ENCODE assay signal across 31 cellular contexts in genomic region chr11:62928011-62928410, GRCh38. TPM values are rescaled to one million over a fixed set of nuclear protein-coding genes. Genes with fewer than 3 reads are reported as not detected.
DNase-seq lines count a peak whose midpoint lies in the region; ATAC-seq and TF ChIP-seq lines count a peak whose summit lies in the region.
"Had no signal": no experiment of that assay in that cellular context is flagged by ENCODE, and none has a peak within 500 bp of the region (broad histone marks: within the 10 kb centered on the region; RNA-seq: fewer than 3 reads in every experiment).

No MANE protein-coding gene starts in this region.

- H3K4me1 Mint-ChIP-seq in T-helper 17 cell: peaks cover 11% of the 10 kb centered on the region
- peaks cover 36% of the 10 kb centered on the region for H3K4me1 Mint-ChIP-seq in neural progenitor cell
- peaks cover 20% of the 10 kb centered on the region for H3K4me1 Mint-ChIP-seq in activated CD4-positive, alpha-beta memory T cell treated with anti-CD3 and anti-CD28 coated beads for 36 hours (ENCODE audit: low read depth)
- peaks cover 18% of the 10 kb centered on the region for H3K4me1 Mint-ChIP-seq in Caco-2 (ENCODE audit: low read depth, unreplicated experiment)

- no peak overlapping the region for H3K4me3 ChIP-seq in neural progenitor cell
- no peak overlapping the region for H3K4me3 ChIP-seq in Caco-2 (ENCODE audit: low read depth, low read length)
- H3K4me3 ChIP-seq: adrenal gland, body of pancreas, lung, mucosa of descending colon, pancreas, right atrium auricular region, tibial artery had no signal

- CTCF ChIA-PET in activated CD4-positive, alpha-beta memory T cell treated with anti-CD3 and anti-CD28 coated beads for 36 hours (lab: Charles Lee): no interaction called here
- CTCF ChIA-PET in Caco-2 (lab: Charles Lee): no interaction called here

- H3K27ac Mint-ChIP-seq in T-helper 17 cell (no peak overlapping the region), neural progenitor cell (no peak overlapping the region), Caco-2 (ENCODE audit: unreplicated experiment) (no peak overlapping the region)
- H3K27ac Mint-ChIP-seq in activated CD4-positive, alpha-beta memory T cell treated with anti-CD3 and anti-CD28 coated beads for 36 hours: no peak overlapping the region
- H3K27ac Mint-ChIP-seq: activated CD4-positive, alpha-beta T cell treated with anti-CD3 and anti-CD28 coated beads, Interleukin-2, amount 10 ng/mL, durations not matched to agents 24 days and 14 days; activated CD8-positive, alpha-beta memory T cell treated with anti-CD3 and anti-CD28 coated beads, Interleukin-2, amount 10 ng/mL, durations not matched to agents 7 days and 5 days; activated T-cell treated with anti-CD3 and anti-CD28 coated beads, Interleukin-2, amount 50 U/mL, for 72 hours; B cell; natural killer cell treated with Interleukin-12 subunit alpha and Interleukin-12 subunit beta and Interleukin-15 and Interleukin-18, amount 100 ng/mL, for 72 hours had no signal

- H3K27me3 ChIP-seq in neural progenitor cell (peaks cover 88% of the 10 kb centered on the region), Caco-2 (replicated peaks; ENCODE audit: control insufficient read depth, insufficient read depth, low read length) (no peaks in the 10 kb centered on the region)

- DNase-seq in NCI-H146 (lab: John Stamatoyannopoulos, UW) (peak; percentile 11), NCI-H146 treated with DMSO at 0.1 percent for 48 hours (lab: John Stamatoyannopoulos, UW; ENCODE audit: unreplicated experiment) (no peak), NCI-H1694 (lab: John Stamatoyannopoulos, UW) (peak; percentile 56), T-helper 17 cell (no peak), neural progenitor cell (ENCODE audit: low spot score) (peak; percentile 43), Caco-2 (no peak)
- no peak for DNase-seq in activated CD4-positive, alpha-beta memory T cell treated with anti-CD3 and anti-CD28 coated beads for 36 hours
- no peak for DNase-seq in activated CD4-positive, alpha-beta T cell treated with anti-CD3 and anti-CD28 coated beads, Interleukin-2, amount 50 U/mL, for 4 hours
- DNase-seq: activated CD4-positive, alpha-beta T cell treated with anti-CD3 and anti-CD28 coated beads, Interleukin-2, amount 10 ng/mL, durations not matched to agents 24 days and 14 days; activated CD8-positive, alpha-beta memory T cell treated with anti-CD3 and anti-CD28 coated beads, Interleukin-2, amount 10 ng/mL, durations not matched to agents 7 days and 5 days; activated naive CD4-positive, alpha-beta T cell treated with Interleukin-2 at 50 U/mL for 16 hours; activated T-cell treated with anti-CD3 and anti-CD28 coated beads, Interleukin-2, amount 50 U/mL, for 72 hours; body of pancreas; COR-L47; glutamatergic neuron; Kasumi-1; kidney glomerular epithelial cell; mucosa of descending colon; NCI-H187; NCI-H345; NCI-H748 treated with DMSO at 0.1 percent for 48 hours had no signal

- H3K36me3 ChIP-seq in neural progenitor cell: no peaks in the 10 kb centered on the region
- no peaks in the 10 kb centered on the region for H3K36me3 ChIP-seq in Caco-2 (ENCODE audit: control insufficient read depth, insufficient read depth, low read length)
- H3K36me3 ChIP-seq: adrenal gland, pancreas, right atrium auricular region, tibial artery had no signal

- peaks cover 12% of the 10 kb centered on the region for H3K36me3 Mint-ChIP-seq in T-helper 17 cell (ENCODE audit: low read depth)
- H3K36me3 Mint-ChIP-seq in neural progenitor cell: no peaks in the 10 kb centered on the region
- H3K36me3 Mint-ChIP-seq in activated CD4-positive, alpha-beta memory T cell treated with anti-CD3 and anti-CD28 coated beads for 36 hours: no peaks in the 10 kb centered on the region
- H3K36me3 Mint-ChIP-seq in Caco-2 (ENCODE audit: insufficient read depth, unreplicated experiment): no peaks in the 10 kb centered on the region
- H3K36me3 Mint-ChIP-seq: activated CD8-positive, alpha-beta memory T cell treated with anti-CD3 and anti-CD28 coated beads, Interleukin-2, amount 10 ng/mL, durations not matched to agents 7 days and 5 days; natural killer cell treated with Interleukin-12 subunit alpha and Interleukin-12 subunit beta and Interleukin-15 and Interleukin-18, amount 100 ng/mL, for 72 hours had no signal

- no peaks in the 10 kb centered on the region for H3K79me2 ChIP-seq in neural progenitor cell (ENCODE audit: low read depth)

- POLR2A ChIA-PET in activated CD4-positive, alpha-beta memory T cell treated with anti-CD3 and anti-CD28 coated beads for 36 hours (lab: Charles Lee): no interaction called here
- POLR2A ChIA-PET in Caco-2 (lab: Charles Lee): no interaction called here

- no peaks in the 10 kb centered on the region for H3K9me3 ChIP-seq in T-helper 17 cell (ENCODE audit: control insufficient read depth, low read length, poor library complexity, severe bottlenecking)
- no peaks in the 10 kb centered on the region for H3K9me3 ChIP-seq in neural progenitor cell (ENCODE audit: low read depth)
- H3K9me3 ChIP-seq in Caco-2: no peaks in the 10 kb centered on the region
- H3K9me3 ChIP-seq: adrenal gland, body of pancreas, mucosa of descending colon, pancreas, right atrium auricular region, tibial artery had no signal

- H3K27me3 Mint-ChIP-seq in T-helper 17 cell (peaks cover 76% of the 10 kb centered on the region), neural progenitor cell (ENCODE audit: insufficient read depth, low read depth) (peaks cover 61% of the 10 kb centered on the region), Caco-2 (ENCODE audit: insufficient read depth, unreplicated experiment) (no peaks in the 10 kb centered on the region)
- H3K27me3 Mint-ChIP-seq in activated CD4-positive, alpha-beta memory T cell treated with anti-CD3 and anti-CD28 coated beads for 36 hours: peaks cover 58% of the 10 kb centered on the region

- TF ChIP-seq CTCF in neural progenitor cell (IDR thresholded peaks at IDR 0.05) (no peak), Caco-2 (IDR thresholded peaks at IDR 0.05; ENCODE audit: insufficient read depth in 1 of 2, low read depth in 1 of 2, low read length in 1 of 2, severe bottlenecking in 1 of 2, unreplicated experiment in 1 of 2) (no peak)

- H3K4me3 Mint-ChIP-seq in T-helper 17 cell: peak overlapping the region; percentile 5
- H3K4me3 Mint-ChIP-seq in neural progenitor cell: peak overlapping the region; percentile 28
- no peak overlapping the region for H3K4me3 Mint-ChIP-seq in activated CD4-positive, alpha-beta memory T cell treated with anti-CD3 and anti-CD28 coated beads for 36 hours
- no peak overlapping the region for H3K4me3 Mint-ChIP-seq in Caco-2 (ENCODE audit: unreplicated experiment)
- H3K4me3 Mint-ChIP-seq: activated CD4-positive, alpha-beta T cell treated with anti-CD3 and anti-CD28 coated beads, Interleukin-2, amount 10 ng/mL, durations not matched to agents 24 days and 14 days; activated CD8-positive, alpha-beta memory T cell treated with anti-CD3 and anti-CD28 coated beads, Interleukin-2, amount 10 ng/mL, durations not matched to agents 7 days and 5 days; activated T-cell treated with anti-CD3 and anti-CD28 coated beads, Interleukin-2, amount 50 U/mL, for 72 hours; B cell; natural killer cell treated with Interleukin-12 subunit alpha and Interleukin-12 subunit beta and Interleukin-15 and Interleukin-18, amount 100 ng/mL, for 72 hours had no signal

- no peaks in the 10 kb centered on the region for H3K9me3 Mint-ChIP-seq in neural progenitor cell
- no peaks in the 10 kb centered on the region for H3K9me3 Mint-ChIP-seq in activated CD4-positive, alpha-beta memory T cell treated with anti-CD3 and anti-CD28 coated beads for 36 hours
- H3K9me3 Mint-ChIP-seq in Caco-2 (ENCODE audit: unreplicated experiment): no peaks in the 10 kb centered on the region
- H3K9me3 Mint-ChIP-seq: activated CD4-positive, alpha-beta T cell treated with anti-CD3 and anti-CD28 coated beads, Interleukin-2, amount 10 ng/mL, durations not matched to agents 24 days and 14 days; activated T-cell treated with anti-CD3 and anti-CD28 coated beads, Interleukin-2, amount 50 U/mL, for 72 hours; natural killer cell treated with Interleukin-12 subunit alpha and Interleukin-12 subunit beta and Interleukin-15 and Interleukin-18, amount 100 ng/mL, for 72 hours had no signal

- BruUV-seq in Caco-2 (replicated peaks; lab: Mats Ljungman, UMichigan): no TSS peak

- peaks cover 22% of the 10 kb centered on the region for H4K20me1 ChIP-seq in neural progenitor cell (ENCODE audit: low read depth)

- H2AFZ ChIP-seq in neural progenitor cell (replicated peaks): no peak overlapping the region

- peak overlapping the region; percentile 41 for H3K4me2 ChIP-seq in neural progenitor cell

- intact Hi-C loops in activated CD4-positive, alpha-beta memory T cell treated with anti-CD3 and anti-CD28 coated beads for 36 hours (cut with micrococcal nuclease): no loop called here
- intact Hi-C loops in Caco-2 (cut with micrococcal nuclease; ENCODE audit: unreplicated experiment): no loop called here

- no peak for ATAC-seq in T-helper 17 cell
- ATAC-seq: activated CD8-positive, alpha-beta memory T cell treated with anti-CD3 and anti-CD28 coated beads, Interleukin-2, amount 10 ng/mL, durations not matched to agents 7 days and 5 days; activated T-cell treated with anti-CD3 and anti-CD28 coated beads, Interleukin-2, amount 50 U/mL, for 72 hours; body of pancreas; mucosa of descending colon; natural killer cell treated with Interleukin-12 subunit alpha and Interleukin-12 subunit beta and Interleukin-15 and Interleukin-18, amount 100 ng/mL, for 72 hours; pancreas had no signal

- no peak overlapping the region for H3K27ac ChIP-seq in neural progenitor cell
- H3K27ac ChIP-seq: adrenal gland, body of pancreas, epithelial cell of prostate, pancreas, right atrium auricular region, RWPE1, tibial artery had no signal

- H3K9ac ChIP-seq in neural progenitor cell: no peak overlapping the region

- H3K4me1 ChIP-seq in neural progenitor cell: peaks cover 23% of the 10 kb centered on the region
- peaks cover 31% of the 10 kb centered on the region for H3K4me1 ChIP-seq in Caco-2

- H3F3A ChIP-seq in neural progenitor cell (ENCODE audit: low read depth): peaks cover 18% of the 10 kb centered on the region

RNA-seq across cellular contexts. Expression of gene CHRM1, which starts 6.8 kb away (rescaled TPM):
- total RNA-seq in T-helper 17 cell: not detected
- total RNA-seq in neural progenitor cell (ENCODE audit: low replicate concordance): not detected in 2 replicates
- total RNA-seq in activated CD4-positive, alpha-beta memory T cell treated with anti-CD3 and anti-CD28 coated beads for 36 hours: not detected
- total RNA-seq in Caco-2 (2022): not detected in 2 replicates
- total RNA-seq: activated CD4-positive, alpha-beta T cell treated with anti-CD3 and anti-CD28 coated beads, Interleukin-2, amount 10 ng/mL, durations not matched to agents 24 days and 14 days; activated CD8-positive, alpha-beta memory T cell treated with anti-CD3 and anti-CD28 coated beads, Interleukin-2, amount 10 ng/mL, durations not matched to agents 7 days and 5 days; activated T-cell treated with anti-CD3 and anti-CD28 coated beads, Interleukin-2, amount 50 U/mL, for 72 hours; B cell; body of pancreas; natural killer cell treated with Interleukin-12 subunit alpha and Interleukin-12 subunit beta and Interleukin-15 and Interleukin-18, amount 100 ng/mL, for 72 hours; OCI-LY7; right atrium auricular region had no signal

RNA-seq across cellular contexts. Expression of gene SLC3A2, which starts 47.3 kb away (rescaled TPM):
- total RNA-seq in T-helper 17 cell (100 to 1,000 TPM; 233 to 240 TPM), neural progenitor cell (ENCODE audit: low replicate concordance) (99.8 and 130 TPM in 2 replicates), Caco-2 (2022) (763 and 879 TPM in 2 replicates)
- 100 to 1,000 TPM; 309 to 314 TPM for total RNA-seq in activated CD4-positive, alpha-beta memory T cell treated with anti-CD3 and anti-CD28 coated beads for 36 hours

RNA-seq across cellular contexts. Expression of gene SLC22A6, which starts 56.8 kb away (rescaled TPM):
- total RNA-seq in T-helper 17 cell: not detected
- not detected in 2 replicates for total RNA-seq in neural progenitor cell (ENCODE audit: low replicate concordance)
- total RNA-seq in activated CD4-positive, alpha-beta memory T cell treated with anti-CD3 and anti-CD28 coated beads for 36 hours: not detected
- not detected in 2 replicates for total RNA-seq in Caco-2 (2022)
- total RNA-seq: activated CD4-positive, alpha-beta T cell treated with anti-CD3 and anti-CD28 coated beads, Interleukin-2, amount 10 ng/mL, durations not matched to agents 24 days and 14 days; activated CD8-positive, alpha-beta memory T cell treated with anti-CD3 and anti-CD28 coated beads, Interleukin-2, amount 10 ng/mL, durations not matched to agents 7 days and 5 days; activated T-cell treated with anti-CD3 and anti-CD28 coated beads, Interleukin-2, amount 50 U/mL, for 72 hours; adrenal gland; B cell; body of pancreas; lung; mucosa of descending colon; natural killer cell treated with Interleukin-12 subunit alpha and Interleukin-12 subunit beta and Interleukin-15 and Interleukin-18, amount 100 ng/mL, for 72 hours; OCI-LY7; pancreas; right atrium auricular region had no signal

Comparison
In these comparisons a context has a peak if more than half of its experiments do, and no peak if none do; other contexts are left out.
1. DNase-seq: peak in NCI-H146 (single experiment), NCI-H1694 (single experiment) and neural progenitor cell (single experiment); none in NCI-H146 treated with DMSO at 0.1 percent for 48 hours (single experiment), T-helper 17 cell (0 of 3), activated CD4-positive, alpha-beta memory T cell treated with anti-CD3 and anti-CD28 coated beads for 36 hours (single experiment), Caco-2 (0 of 2) and activated CD4-positive, alpha-beta T cell treated with anti-CD3 and anti-CD28 coated beads, Interleukin-2, amount 50 U/mL, for 4 hours (0 of 2).
2. H3K4me3 Mint-ChIP-seq: peak in T-helper 17 cell (single experiment) and neural progenitor cell (single experiment); none in activated CD4-positive, alpha-beta memory T cell treated with anti-CD3 and anti-CD28 coated beads for 36 hours (single experiment) and Caco-2 (single experiment).